2 cellular contexts compared by ENCODE assay signal in genomic region chr7:92528188-92528957, GRCh38.
TF ChIP-seq lines count a peak whose summit lies in the region.

Gene PEX1 (minus strand): TSS chr7:92528520. CDS start chr7:92528435, 85 bp downstream.
Gene RBM48 (plus strand): TSS chr7:92528795. CDS start chr7:92528814, 19 bp downstream.

TF ChIP-seq in HCT116, 20 proteins besides CTCF, POLR2A, EP300 and RAD21 (continued from another document):
- TF ChIP-seq ATF3 (IDR thresholded peaks at IDR 0.05) (no peak), YY1 (IDR thresholded peaks at IDR 0.05; ENCODE audit: extremely low read depth, insufficient replicate concordance, low read depth, low read length) (peak; percentile 99), POLR2AphosphoS5 (IDR thresholded peaks at IDR 0.05; ENCODE audit: low read depth, low read length) (peak; percentile 74), ELF1 (IDR thresholded peaks at IDR 0.05; ENCODE audit: borderline replicate concordance, low read depth) (no peak), CEBPB (IDR thresholded peaks at IDR 0.05; ENCODE audit: low read depth) (no peak), EGR1 (IDR thresholded peaks at IDR 0.05; ENCODE audit: low read depth) (peak; percentile 74), SRF (IDR thresholded peaks at IDR 0.05; ENCODE audit: low read depth) (peak; percentile 91), EZH2 (IDR thresholded peaks at IDR 0.05) (no peak), ZBTB33 (IDR thresholded peaks at IDR 0.05; ENCODE audit: extremely low read depth, insufficient replicate concordance, low read length) (peak; percentile 58), REST (IDR thresholded peaks at IDR 0.05; ENCODE audit: low read depth) (no peak)

TF ChIP-seq in neural cell, 6 proteins besides CTCF, POLR2A, EP300 and RAD21 (continued from another document):
- TF ChIP-seq MXI1 (conservative IDR thresholded peaks at IDR 0.05; ENCODE audit: poor library complexity, severe bottlenecking) (peak; percentile 80), TAF1 (IDR thresholded peaks at IDR 0.05; ENCODE audit: low read depth) (peak; percentile 52)
